8 cellular contexts compared by ENCODE assay signal in genomic region chr3:15063656-15064286, GRCh38. TPM values are rescaled to one million over a fixed set of nuclear protein-coding genes. Genes with fewer than 3 reads are reported as not detected.
DNase-seq lines count a peak whose midpoint lies in the region; ATAC-seq, FAIRE-seq and TF ChIP-seq lines count a peak whose summit lies in the region.

No MANE protein-coding gene starts in this region.

- no peak for TF ChIP-seq RAD21 in neural cell (conservative IDR thresholded peaks at IDR 0.05)

- no peak for ATAC-seq in HG02623 (IDR thresholded peaks at IDR 0.05; ENCODE audit: unreplicated experiment)

- intact Hi-C loops in endothelial cell of umbilical vein (cut with micrococcal nuclease): loop anchor here (2.0 kb wide), 1 partner anchor 13 kb away; no protein-coding TSS in a partner anchor

- TF ChIP-seq CTCF in C4-2B (conservative IDR thresholded peaks at IDR 0.05) (no peak), OCI-LY1 (IDR thresholded peaks at IDR 0.05; ENCODE audit: low read length) (no peak), endothelial cell of umbilical vein (IDR thresholded peaks at IDR 0.05; ENCODE audit: extremely low read depth in 1 of 2, insufficient read depth in 1 of 2, low read depth in 1 of 2, low read length in 2 of 2) (no peak), neural cell (IDR thresholded peaks at IDR 0.05; ENCODE audit: poor library complexity, severe bottlenecking) (no peak), GM10266 (IDR thresholded peaks at IDR 0.05; ENCODE audit: control insufficient read depth, insufficient read depth, low read depth, missing control alignments) (no peak)

- CTCF ChIA-PET in endothelial cell of umbilical vein (lab: Charles Lee): interaction anchor here (0.7 to 1.7 kb wide), 2 partner anchors 13 to 35 kb away, joined by 4 to 6 read pairs; partner anchors contain the start of gene RBSN

- DNase-seq in endothelial cell of umbilical vein (ENCODE audit: low read depth, low spot score) (no peak), GM10266 (ENCODE audit: extremely low spot score) (no peak), NCI-H1417 (lab: John Stamatoyannopoulos, UW) (no peak), DMS 273 treated with DMSO at 0.1 percent for 48 hours (lab: John Stamatoyannopoulos, UW) (no peak)

- H3K27me3 ChIP-seq in OCI-LY1 (ENCODE audit: insufficient read depth, low read length) (no peaks in the 10 kb centered on the region), endothelial cell of umbilical vein (ENCODE audit: control insufficient read depth in 2 of 2, insufficient read depth in 2 of 2, low read length in 2 of 2) (no peaks in the 10 kb centered on the region), neural cell (ENCODE audit: insufficient read depth, low read depth, low read length) (no peaks in the 10 kb centered on the region)

- peak overlapping the region; percentile 96 for H3K27ac ChIP-seq in C4-2B
- H3K27ac ChIP-seq in OCI-LY1 (ENCODE audit: low read depth, low read length, poor library complexity, severe bottlenecking): no peak overlapping the region
- H3K27ac ChIP-seq in endothelial cell of umbilical vein (ENCODE audit: insufficient read depth, low read depth, low read length): no peak overlapping the region
- H3K27ac ChIP-seq in neural cell (ENCODE audit: low read length): no peak overlapping the region

- peak overlapping the region; percentile 93 for H3K4me3 ChIP-seq in OCI-LY1 (ENCODE audit: low read depth, low read length, poor library complexity, severe bottlenecking)
- peak overlapping the region in 2 of 3 experiments; percentile 66 to 71 for H3K4me3 ChIP-seq in endothelial cell of umbilical vein (replicated peaks in 1 of 3; ENCODE audit: insufficient read depth in 1 of 3, low read depth in 1 of 3, low read length in 3 of 3)
- H3K4me3 ChIP-seq in neural cell (ENCODE audit: low read length): peak overlapping the region; percentile 99

- H3F3A ChIP-seq in OCI-LY1 (ENCODE audit: insufficient read depth, low read length): no peaks in the 10 kb centered on the region
- H3F3A ChIP-seq in neural cell (ENCODE audit: insufficient read depth, low read length, poor library complexity, severe bottlenecking): no peaks in the 10 kb centered on the region

- no peak for TF ChIP-seq EP300 in neural cell (conservative IDR thresholded peaks at IDR 0.05; ENCODE audit: poor library complexity, severe bottlenecking)

- dilution Hi-C loops in endothelial cell of umbilical vein (cut with MboI; ENCODE audit: extremely low pct_ligation_motif_present, low sequenced_read_pairs): no loop called here

- TF ChIP-seq POLR2A in endothelial cell of umbilical vein (IDR thresholded peaks at IDR 0.05; ENCODE audit: low read depth, low read length): no peak

- no peak for FAIRE-seq in endothelial cell of umbilical vein (lab: Jason Lieb, UNC)

- H3K9ac ChIP-seq in OCI-LY1 (ENCODE audit: low read length) (peak overlapping the region; percentile 96), endothelial cell of umbilical vein (replicated peaks; ENCODE audit: extremely low read depth, insufficient read depth, low read length) (peak overlapping the region; percentile 79), neural cell (ENCODE audit: low read length) (peak overlapping the region; percentile 95)

- H3K4me1 ChIP-seq in OCI-LY1 (ENCODE audit: insufficient read depth, low read length, severe bottlenecking) (peaks cover 18% of the 10 kb centered on the region), endothelial cell of umbilical vein (ENCODE audit: control insufficient read depth, extremely low read depth, insufficient read depth, low read length) (peaks cover 10% of the 10 kb centered on the region)

- H3K4me2 ChIP-seq in OCI-LY1 (ENCODE audit: low read length) (peak overlapping the region; percentile 73), endothelial cell of umbilical vein (ENCODE audit: insufficient read depth, low read length) (peak overlapping the region; percentile 52), neural cell (ENCODE audit: low read length) (peak overlapping the region; percentile 57)

- H3K9me3 ChIP-seq in OCI-LY1 (ENCODE audit: low read length) (no peaks in the 10 kb centered on the region), endothelial cell of umbilical vein (replicated peaks; ENCODE audit: control insufficient read depth, insufficient read depth, low read length) (no peaks in the 10 kb centered on the region), neural cell (ENCODE audit: low read length) (no peaks in the 10 kb centered on the region)

- H3K9me1 ChIP-seq in endothelial cell of umbilical vein (replicated peaks; ENCODE audit: control insufficient read depth, extremely low read depth, insufficient read depth, low read length): no peaks in the 10 kb centered on the region

- H3K9me2 ChIP-seq in OCI-LY1 (ENCODE audit: low read depth, low read length) (no peaks in the 10 kb centered on the region), neural cell (ENCODE audit: insufficient read depth, low read length) (no peaks in the 10 kb centered on the region)

- H4K20me1 ChIP-seq in OCI-LY1 (ENCODE audit: insufficient read depth, low read length) (no peaks in the 10 kb centered on the region), endothelial cell of umbilical vein (replicated peaks; ENCODE audit: control insufficient read depth, extremely low read depth, insufficient read depth, low read length) (no peaks in the 10 kb centered on the region), neural cell (ENCODE audit: insufficient read depth) (no peaks in the 10 kb centered on the region)

- no peak overlapping the region for H2AFZ ChIP-seq in OCI-LY1 (ENCODE audit: low read length)
- no peak overlapping the region for H2AFZ ChIP-seq in endothelial cell of umbilical vein (ENCODE audit: low read depth, low read length)
- no peak overlapping the region for H2AFZ ChIP-seq in neural cell (ENCODE audit: low read depth, low read length)

- no TSS peak for BruUV-seq in endothelial cell of umbilical vein (replicated peaks; lab: Mats Ljungman, UMichigan)

- POLR2A ChIA-PET in endothelial cell of umbilical vein (lab: Charles Lee): no interaction called here

- H3K36me3 ChIP-seq in OCI-LY1 (ENCODE audit: insufficient read depth, low read length): peaks cover 33% of the 10 kb centered on the region
- peaks cover 1 to 3% of the 10 kb centered on the region in 2 experiments for H3K36me3 ChIP-seq in endothelial cell of umbilical vein (ENCODE audit: control insufficient read depth in 2 of 2, extremely low read depth in 1 of 2, insufficient read depth in 2 of 2, low read length in 2 of 2)
- peaks cover under 1% of the 10 kb centered on the region for H3K36me3 ChIP-seq in neural cell (ENCODE audit: insufficient read depth, low read length)

- H3K79me2 ChIP-seq in OCI-LY1 (ENCODE audit: insufficient read depth, low read length) (peaks cover 43% of the 10 kb centered on the region), endothelial cell of umbilical vein (ENCODE audit: control insufficient read depth, insufficient read depth, low read length) (peaks cover 35% of the 10 kb centered on the region), neural cell (replicated peaks; ENCODE audit: insufficient read depth, low read length) (peaks cover 18% of the 10 kb centered on the region)

TF ChIP-seq in endothelial cell of umbilical vein, 7 proteins besides CTCF, POLR2A, EP300 and RAD21 (continues in another document):
- no peak for TF ChIP-seq POLR2AphosphoS5 (IDR thresholded peaks at IDR 0.05; ENCODE audit: insufficient read depth, low read depth, low read length)
- TF ChIP-seq MAX (IDR thresholded peaks at IDR 0.05; ENCODE audit: insufficient read depth, insufficient read length): no peak
- TF ChIP-seq GATA2 (IDR thresholded peaks at IDR 0.05; ENCODE audit: insufficient read depth, insufficient read length, low read depth, low read length): no peak
- TF ChIP-seq FOS (IDR thresholded peaks at IDR 0.05; ENCODE audit: borderline replicate concordance, insufficient read depth, low read length): no peak
- no peak for TF ChIP-seq JUN (IDR thresholded peaks at IDR 0.05; ENCODE audit: borderline replicate concordance, insufficient read depth, insufficient read length, low read depth)

TF ChIP-seq in neural cell, 6 proteins besides CTCF, POLR2A, EP300 and RAD21 (continues in another document):
- TF ChIP-seq EZH2 (IDR thresholded peaks at IDR 0.05; ENCODE audit: borderline replicate concordance, insufficient read depth, low read length, poor library complexity, severe bottlenecking) (no peak), SMC3 (conservative IDR thresholded peaks at IDR 0.05; ENCODE audit: poor library complexity) (no peak), MXI1 (conservative IDR thresholded peaks at IDR 0.05; ENCODE audit: poor library complexity, severe bottlenecking) (no peak)

RNA-seq across cellular contexts. Expression of gene MRPS25, which starts 1.3 kb away (rescaled TPM):
- 58.1 and 68.7 TPM in 2 replicates for total RNA-seq in endothelial cell of umbilical vein
- polyA plus RNA-seq in endothelial cell of umbilical vein (32.5 and 32.7 TPM in 2 replicates), neural cell (74.4 and 97.7 TPM in 2 replicates)
- 24.3 TPM in 2 replicates for polyA plus RNA-seq in endothelial cell of umbilical vein (2011; cell fraction: cytosol; rRNA removed)
- polyA plus RNA-seq in endothelial cell of umbilical vein (2011; cell fraction: nucleus; rRNA removed): 137 and 150 TPM in 2 replicates
- 46.5 and 49.4 TPM in 2 replicates for polyA plus RNA-seq in endothelial cell of umbilical vein (2012)
- polyA minus RNA-seq in endothelial cell of umbilical vein (24.3 and 33.0 TPM in 2 replicates), neural cell (32.6 and 35.3 TPM in 2 replicates)
- 50.2 TPM for polyA minus RNA-seq in endothelial cell of umbilical vein (2011; cell fraction: cytosol; rRNA and poly(A)+ RNA removed)
- 20.3 and 30.5 TPM in 2 replicates for polyA minus RNA-seq in endothelial cell of umbilical vein (2011; cell fraction: nucleus; rRNA and poly(A)+ RNA removed)

RNA-seq across cellular contexts. Expression of gene RBSN, which starts 35.2 kb away (rescaled TPM):
- total RNA-seq in endothelial cell of umbilical vein: 23.1 and 23.6 TPM in 2 replicates
- polyA plus RNA-seq in endothelial cell of umbilical vein: 5.8 and 6.7 TPM in 2 replicates
- polyA plus RNA-seq in endothelial cell of umbilical vein (2011; cell fraction: cytosol; rRNA removed): 6.7 and 7.1 TPM in 2 replicates
- 14.9 and 15.9 TPM in 2 replicates for polyA plus RNA-seq in endothelial cell of umbilical vein (2011; cell fraction: nucleus; rRNA removed)
- 7.4 and 10.5 TPM in 2 replicates for polyA plus RNA-seq in endothelial cell of umbilical vein (2012)
- 18.1 and 20.0 TPM in 2 replicates for polyA minus RNA-seq in endothelial cell of umbilical vein
- 19.2 TPM for polyA minus RNA-seq in endothelial cell of umbilical vein (2011; cell fraction: cytosol; rRNA and poly(A)+ RNA removed)
- 11.8 and 13.9 TPM in 2 replicates for polyA minus RNA-seq in endothelial cell of umbilical vein (2011; cell fraction: nucleus; rRNA and poly(A)+ RNA removed)
- polyA plus RNA-seq in neural cell: 21.7 and 27.6 TPM in 2 replicates
- polyA minus RNA-seq in neural cell: 90.1 and 93.1 TPM in 2 replicates
